ENCODE assay signal across 8 cellular contexts in the genomic region with DNA sequence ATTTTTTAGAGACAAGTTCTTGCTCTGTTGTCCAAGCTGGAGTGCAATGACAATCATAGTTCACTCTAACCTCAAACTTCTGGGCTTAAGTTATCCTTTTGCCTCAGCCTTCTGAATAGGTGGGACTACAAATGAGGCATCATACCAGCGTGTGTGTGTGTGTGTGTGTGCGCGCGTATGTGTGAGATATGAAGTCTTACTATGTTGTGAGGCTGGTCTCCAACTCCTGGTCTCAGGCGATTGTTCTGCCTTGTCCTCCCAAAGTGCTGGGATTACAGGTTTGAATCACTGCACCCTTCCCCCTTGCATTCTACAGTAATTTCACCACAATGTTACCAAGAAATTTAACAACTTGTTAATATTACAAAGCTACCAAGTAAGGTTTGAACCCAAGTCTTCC. TPM values are rescaled to one million over a fixed set of nuclear protein-coding genes. Genes with fewer than 3 reads are reported as not detected.
DNase-seq lines count a peak whose midpoint lies in the region; ATAC-seq and TF ChIP-seq lines count a peak whose summit lies in the region.

No MANE protein-coding gene starts in this region.

- H3K4me1 Mint-ChIP-seq in MCF 10A (ENCODE audit: insufficient read depth, unreplicated experiment), result peaks cover 22% of the 10 kb centered on the region

- peak overlapping the region; percentile 90 for H3K27ac Mint-ChIP-seq in MCF 10A (ENCODE audit: low read depth, unreplicated experiment)

- H3K9me3 ChIP-seq in mammary epithelial cell (replicated peaks; ENCODE audit: insufficient read depth, low read length) (no peaks in the 10 kb centered on the region), adipocyte (ENCODE audit: control insufficient read depth, low read length) (no peaks in the 10 kb centered on the region), muscle layer of colon (ENCODE audit: low read length) (no peaks in the 10 kb centered on the region), transverse colon (no peaks in the 10 kb centered on the region)

- H3K27me3 Mint-ChIP-seq in MCF 10A (ENCODE audit: insufficient read depth, unreplicated experiment), result no peaks in the 10 kb centered on the region

- H3K9ac ChIP-seq in mammary epithelial cell (ENCODE audit: insufficient read depth, low read length), result no peak overlapping the region
- H3K9ac ChIP-seq in adipocyte (ENCODE audit: low read length), result peak overlapping the region; percentile 91
- H3K9ac ChIP-seq in muscle layer of colon (ENCODE audit: low read length), result peak overlapping the region; percentile 25

- H4K20me1 ChIP-seq in mammary epithelial cell (ENCODE audit: insufficient read depth, low read length), result no peaks in the 10 kb centered on the region

- 75% methylated on average over 4 of the region's 5 CpGs for WGBS in mammary epithelial cell (ENCODE audit: low coverage, missing lambda C conversion rate)
- 41% methylated on average over 5 of the region's 5 CpGs; no CpG with 5 or more reads in 1 of the 2 donors for WGBS in transverse colon (ENCODE audit: low coverage in 1 of 2), 2 donors

- no TSS peak for BruUV-seq in MCF 10A (replicated peaks; lab: Mats Ljungman, UMichigan)
- no TSS peak for BruUV-seq in mammary epithelial cell (replicated peaks; lab: Mats Ljungman, UMichigan)

- no peaks in the 10 kb centered on the region for H3K79me2 ChIP-seq in mammary epithelial cell (ENCODE audit: insufficient read depth, low read length)

- no peaks in the 10 kb centered on the region for H3K36me3 Mint-ChIP-seq in MCF 10A (ENCODE audit: insufficient read depth, unreplicated experiment)

- no peak overlapping the region for H3K4me2 ChIP-seq in mammary epithelial cell (ENCODE audit: insufficient read depth, low read depth, low read length)

- dilution Hi-C loops in mammary epithelial cell (cut with HindIII; ENCODE audit: low sequenced_read_pairs), result no loop called here

- no peak for TF ChIP-seq CTCF in MCF 10A (IDR thresholded peaks at IDR 0.05; ENCODE audit: unreplicated experiment)
- no peak for TF ChIP-seq CTCF in mammary epithelial cell (conservative IDR thresholded peaks at IDR 0.05 in 1 of 2, IDR thresholded peaks at IDR 0.05 in 1 of 2; ENCODE audit: extremely low read depth in 1 of 2, insufficient read depth in 1 of 2, low read depth in 1 of 2, low read length in 2 of 2)
- no peak for TF ChIP-seq CTCF in transverse colon (IDR thresholded peaks at IDR 0.05)

- no peak overlapping the region for H3K4me3 Mint-ChIP-seq in MCF 10A (ENCODE audit: unreplicated experiment)

- intact Hi-C loops in MCF 10A (cut with micrococcal nuclease), result no loop called here
- intact Hi-C loops in mammary epithelial cell (cut with micrococcal nuclease), result no loop called here
- intact Hi-C loops in transverse colon (cut with DNase I; ENCODE audit: low total_unique reads), result no loop called here
- intact Hi-C loops in left colon (cut with DNase I, micrococcal nuclease), result no loop called here

- TF ChIP-seq EP300 in transverse colon (IDR thresholded peaks at IDR 0.05; ENCODE audit: low read depth), result no peak

- in situ Hi-C loops in mammary epithelial cell (cut with MboI; ENCODE audit: low sequenced_read_pairs in 2 of 2) (no loop called here), transverse colon (cut with MboI; ENCODE audit: low pct_ligation_motif_present in 1 of 4, low pct_unique_long_range_greater_than_20kb in 1 of 4, low sequenced_read_pairs in 3 of 4) (no loop called here)

- H3K4me1 ChIP-seq in mammary epithelial cell (ENCODE audit: insufficient read depth, low read length) (no peaks in the 10 kb centered on the region), adipocyte (ENCODE audit: control insufficient read depth, insufficient read depth, low read length) (peaks cover 36% of the 10 kb centered on the region), muscle layer of colon (ENCODE audit: insufficient read depth, low read length) (peaks cover 21% of the 10 kb centered on the region), transverse colon (peaks cover 0 to 55% (median 27%) of the 10 kb centered on the region in 4 donors)

- DNase-seq in MCF 10A (ENCODE audit: unreplicated experiment), result no peak
- DNase-seq in mammary epithelial cell, result no peak
- no peak for DNase-seq in adipocyte (ENCODE audit: low read depth)
- no peak for DNase-seq in transverse colon
- no peak for DNase-seq in left colon
- DNase-seq in GM19240 (ENCODE audit: insufficient read length, low spot score), result no peak

- TF ChIP-seq POLR2A in transverse colon (IDR thresholded peaks at IDR 0.05), result no peak

- H3K4me3 ChIP-seq in mammary epithelial cell (replicated peaks in 1 of 3; ENCODE audit: insufficient read depth in 1 of 3, low read depth in 2 of 3, low read length in 3 of 3) (no peak overlapping the region), adipocyte (ENCODE audit: low read length) (peak overlapping the region; percentile 92), muscle layer of colon (ENCODE audit: low read depth in 1 of 2, low read length in 2 of 2) (peak overlapping the region in 1 of 2 donors; percentile 72), transverse colon (peak overlapping the region in 2 of 4 donors; percentile 10 to 63)

- no peaks in the 10 kb centered on the region for H3K9me3 Mint-ChIP-seq in MCF 10A (ENCODE audit: unreplicated experiment)

- POLR2A ChIA-PET in MCF 10A (lab: Yijun Ruan, JAX), result interaction anchor here (2.4 to 3.1 kb wide), 3 partner anchors 9 to 105 kb away, joined by 12 to 15 read pairs (median 13); partner anchors contain the start of genes GBP1 and GBP3

- H3K36me3 ChIP-seq in mammary epithelial cell (ENCODE audit: insufficient read depth, low read length), result no peaks in the 10 kb centered on the region
- H3K36me3 ChIP-seq in adipocyte (ENCODE audit: control insufficient read depth, insufficient read depth, low read length, severe bottlenecking), result peaks cover 5% of the 10 kb centered on the region
- peaks cover 4% of the 10 kb centered on the region for H3K36me3 ChIP-seq in muscle layer of colon (ENCODE audit: insufficient read depth, low read length)
- H3K36me3 ChIP-seq in transverse colon, result peaks cover 0 to 4% (median 0%) of the 10 kb centered on the region in 4 donors

- no peak overlapping the region for H2AFZ ChIP-seq in mammary epithelial cell (ENCODE audit: low read depth, low read length)

- CTCF ChIA-PET in MCF 10A (lab: Yijun Ruan, JAX) (interaction anchor here (0.5 to 1.9 kb wide), 6 partner anchors 41 to 328 kb away, joined by 3 to 7 read pairs (median 6); no protein-coding TSS in a partner anchor), mammary epithelial cell (lab: Charles Lee; ENCODE audit: low non-redundant PET) (no interaction called here)

- ATAC-seq in left colon, result no peak
- ATAC-seq in HG03025 (IDR thresholded peaks at IDR 0.05; ENCODE audit: low FRiP score, unreplicated experiment), result no peak

- H3K27me3 ChIP-seq in mammary epithelial cell (ENCODE audit: insufficient read depth, low read length) (no peaks in the 10 kb centered on the region), adipocyte (replicated peaks; ENCODE audit: control insufficient read depth, insufficient read depth, low read length) (no peaks in the 10 kb centered on the region), muscle layer of colon (ENCODE audit: control insufficient read depth in 1 of 2, insufficient read depth in 2 of 2, low read length in 2 of 2) (no peaks in the 10 kb centered on the region), transverse colon (no peaks in the 10 kb centered on the region)

- H3K27ac ChIP-seq in mammary epithelial cell (ENCODE audit: insufficient read depth, low read depth, low read length), result no peak overlapping the region
- H3K27ac ChIP-seq in muscle layer of colon (ENCODE audit: low read depth, low read length), result peak overlapping the region; percentile 59
- H3K27ac ChIP-seq in transverse colon, result peak overlapping the region; percentile 88 to 92 (median 90)

RNA-seq across cellular contexts. Expression of gene GBP2, which starts 0.7 kb away (rescaled TPM):
- total RNA-seq in MCF 10A (2022) (1.7 and 2.2 TPM in 2 replicates), mammary epithelial cell (10 to 100 TPM in 1 of 2 donors, 1 to 10 TPM in 1; 1.2 to 10.3 TPM), transverse colon (10 to 100 TPM; 13.7 to 77.5 (median 56.1) TPM), left colon (10 to 100 TPM; 40.9 to 61.3 TPM)
- polyA plus RNA-seq in mammary epithelial cell, result 0.68 TPM
- not detected for polyA minus RNA-seq in mammary epithelial cell

RNA-seq across cellular contexts. Expression of gene GBP7, which starts 49.2 kb away (rescaled TPM):
- total RNA-seq in MCF 10A (2022) (not detected in 2 replicates), mammary epithelial cell (not detected), transverse colon (not detected), left colon (not detected)
- polyA plus RNA-seq in mammary epithelial cell, result not detected
- polyA minus RNA-seq in mammary epithelial cell, result not detected
